Comparison of ENCODE assay signal across 9 cellular contexts in genomic region chr15:64158363-64159134, GRCh38. TPM values are rescaled to one million over a fixed set of nuclear protein-coding genes. Genes with fewer than 3 reads are reported as not detected.
A peak's percentile ranks its signal among the peaks of the same experiment; 100 is the strongest.
DNase-seq lines count a peak whose midpoint lies in the region; TF ChIP-seq lines count a peak whose summit lies in the region.
"Had no signal": no experiment of that assay in that cellular context is flagged by ENCODE, and none has a peak within 500 bp of the region (broad histone marks: within the 10 kb centered on the region; RNA-seq: fewer than 3 reads in every experiment).

No MANE protein-coding gene starts in this region.

- H3K4me3 Mint-ChIP-seq in activated T-helper 2 cell treated with anti-CD3 and anti-CD28 coated beads, Interferon-gamma antibody, Interleukin-2, Interleukin-4, amounts not matched to agents 10 μg/mL and 5 μg/mL and 100 μg/mL, durations not matched to agents 14 hours and 24 hours and 36 hours (ENCODE audit: low read depth) = no peak overlapping the region

- peak; percentile 38 for TF ChIP-seq POLR2A in GM18951 (IDR thresholded peaks at IDR 0.05; ENCODE audit: extremely low read depth, insufficient read depth, insufficient read length)

- peaks cover 65% of the 10 kb centered on the region for H3K36me3 ChIP-seq in A673 (ENCODE audit: insufficient read depth, low read length, poor library complexity, severe bottlenecking)
- peaks cover 71% of the 10 kb centered on the region for H3K36me3 ChIP-seq in right atrium auricular region

- H3K4me3 ChIP-seq in A673 (ENCODE audit: low read depth, low read length, poor library complexity, severe bottlenecking) (no peak overlapping the region), right atrium auricular region (peak overlapping the region in 1 of 2 donors; percentile 9)

- intact Hi-C loops in A673 (cut with micrococcal nuclease; ENCODE audit: unreplicated experiment) = no loop called here
- intact Hi-C loops in activated T-helper 2 cell treated with anti-CD3 and anti-CD28 coated beads, Interferon-gamma antibody, Interleukin-2, Interleukin-4, amounts not matched to agents 10 μg/mL and 5 μg/mL and 100 μg/mL, durations not matched to agents 14 hours and 24 hours and 36 hours (cut with micrococcal nuclease) = loop anchor here (10.0 kb wide), 1 partner anchor 264 kb away; no protein-coding TSS in a partner anchor

- H3K4me1 ChIP-seq in A673 (ENCODE audit: insufficient read depth, low read length, poor library complexity, severe bottlenecking) = peaks cover 7% of the 10 kb centered on the region
- peaks cover 0 to 70% of the 10 kb centered on the region in 2 donors for H3K4me1 ChIP-seq in right atrium auricular region

- peaks cover 31% of the 10 kb centered on the region for H3K4me1 Mint-ChIP-seq in activated T-helper 2 cell treated with anti-CD3 and anti-CD28 coated beads, Interferon-gamma antibody, Interleukin-2, Interleukin-4, amounts not matched to agents 10 μg/mL and 5 μg/mL and 100 μg/mL, durations not matched to agents 14 hours and 24 hours and 36 hours (ENCODE audit: low read depth)

- H3K27me3 Mint-ChIP-seq in activated T-helper 2 cell treated with anti-CD3 and anti-CD28 coated beads, Interferon-gamma antibody, Interleukin-2, Interleukin-4, amounts not matched to agents 10 μg/mL and 5 μg/mL and 100 μg/mL, durations not matched to agents 14 hours and 24 hours and 36 hours (ENCODE audit: low read depth) = no peaks in the 10 kb centered on the region

- H3K27me3 ChIP-seq in A673 (replicated peaks; ENCODE audit: insufficient read depth, low read depth, low read length, poor library complexity) (no peaks in the 10 kb centered on the region), right atrium auricular region (no peaks in the 10 kb centered on the region)

- H3K9me3 Mint-ChIP-seq in activated T-helper 2 cell treated with anti-CD3 and anti-CD28 coated beads, Interferon-gamma antibody, Interleukin-2, Interleukin-4, amounts not matched to agents 10 μg/mL and 5 μg/mL and 100 μg/mL, durations not matched to agents 14 hours and 24 hours and 36 hours = no peaks in the 10 kb centered on the region

- no peak for TF ChIP-seq CTCF in A673 (conservative IDR thresholded peaks at IDR 0.05; ENCODE audit: low read depth, low read length)
- no peak for TF ChIP-seq CTCF in right atrium auricular region (IDR thresholded peaks at IDR 0.05)

- CTCF ChIA-PET in A673 (lab: Charles Lee) = no interaction called here

- H3K27ac ChIP-seq in A673 (ENCODE audit: low read depth, low read length, poor library complexity, severe bottlenecking) (peak overlapping the region; percentile 47), right atrium auricular region (peak overlapping the region; percentile 90 to 92)
- H3K27ac ChIP-seq: epithelial cell of prostate had no signal

- H3K9me3 ChIP-seq in A673 (ENCODE audit: low read depth, low read length, poor library complexity, severe bottlenecking) (no peaks in the 10 kb centered on the region), right atrium auricular region (no peaks in the 10 kb centered on the region)

- BruUV-seq in A673 (replicated peaks; lab: Mats Ljungman, UMichigan) = no TSS peak

- POLR2A ChIA-PET in A673 (lab: Charles Lee; ENCODE audit: low non-redundant PET) = no interaction called here

- H3K27ac Mint-ChIP-seq in activated T-helper 2 cell treated with anti-CD3 and anti-CD28 coated beads, Interferon-gamma antibody, Interleukin-2, Interleukin-4, amounts not matched to agents 10 μg/mL and 5 μg/mL and 100 μg/mL, durations not matched to agents 14 hours and 24 hours and 36 hours = peak overlapping the region; percentile 26

- DNase-seq in A673 (ENCODE audit: low spot score) (no peak), right atrium auricular region (ENCODE audit: low spot score) (no peak), NCI-H524 treated with DMSO at 0.1 percent for 48 hours (lab: John Stamatoyannopoulos, UW) (no peak), NCI-H1417 (lab: John Stamatoyannopoulos, UW) (no peak)
- no peak for DNase-seq in activated T-helper 2 cell treated with anti-CD3 and anti-CD28 coated beads, Interferon-gamma antibody, Interleukin-2, Interleukin-4, amounts not matched to agents 10 μg/mL and 5 μg/mL and 100 μg/mL, durations not matched to agents 14 hours and 24 hours and 36 hours (ENCODE audit: low spot score)
- no peak for DNase-seq in stimulated activated CD4-positive, alpha-beta T cell treated with anti-CD3 and anti-CD28 coated beads, Interleukin-4, amount 100 ng/mL, for 24 hours
- DNase-seq in stimulated activated CD4-positive, alpha-beta T cell treated with anti-CD3 and anti-CD28 coated beads, Interleukin-2, amount 100 ng/mL, for 24 hours = no peak

- H3K36me3 Mint-ChIP-seq in activated T-helper 2 cell treated with anti-CD3 and anti-CD28 coated beads, Interferon-gamma antibody, Interleukin-2, Interleukin-4, amounts not matched to agents 10 μg/mL and 5 μg/mL and 100 μg/mL, durations not matched to agents 14 hours and 24 hours and 36 hours (ENCODE audit: low read depth) = peaks cover 65% of the 10 kb centered on the region

- in situ Hi-C loops in GM18951 (cut with MboI; ENCODE audit: low sequenced_read_pairs, unreplicated experiment) = no loop called here

RNA-seq across cellular contexts. Expression of gene PPIB, which starts 4.3 kb away (rescaled TPM):
- 410 and 416 TPM in 2 replicates for total RNA-seq in A673 (2021)
- total RNA-seq in activated T-helper 2 cell treated with anti-CD3 and anti-CD28 coated beads, Interferon-gamma antibody, Interleukin-2, Interleukin-4, amounts not matched to agents 10 μg/mL and 5 μg/mL and 100 μg/mL, durations not matched to agents 14 hours and 24 hours and 36 hours = 457 and 465 TPM in 2 replicates
- total RNA-seq in right atrium auricular region = 100 to 1,000 TPM; 139 to 189 TPM

RNA-seq across cellular contexts. Expression of gene SNX22, which starts 7.0 kb away (rescaled TPM):
- total RNA-seq in A673 (2021) = 2.6 and 2.7 TPM in 2 replicates
- 0.98 and 1.4 TPM in 2 replicates for total RNA-seq in activated T-helper 2 cell treated with anti-CD3 and anti-CD28 coated beads, Interferon-gamma antibody, Interleukin-2, Interleukin-4, amounts not matched to agents 10 μg/mL and 5 μg/mL and 100 μg/mL, durations not matched to agents 14 hours and 24 hours and 36 hours
- 10 to 100 TPM; 11.9 to 12.4 TPM for total RNA-seq in right atrium auricular region
